Comparison of ENCODE assay signal across 9 cellular contexts in the genomic region with DNA sequence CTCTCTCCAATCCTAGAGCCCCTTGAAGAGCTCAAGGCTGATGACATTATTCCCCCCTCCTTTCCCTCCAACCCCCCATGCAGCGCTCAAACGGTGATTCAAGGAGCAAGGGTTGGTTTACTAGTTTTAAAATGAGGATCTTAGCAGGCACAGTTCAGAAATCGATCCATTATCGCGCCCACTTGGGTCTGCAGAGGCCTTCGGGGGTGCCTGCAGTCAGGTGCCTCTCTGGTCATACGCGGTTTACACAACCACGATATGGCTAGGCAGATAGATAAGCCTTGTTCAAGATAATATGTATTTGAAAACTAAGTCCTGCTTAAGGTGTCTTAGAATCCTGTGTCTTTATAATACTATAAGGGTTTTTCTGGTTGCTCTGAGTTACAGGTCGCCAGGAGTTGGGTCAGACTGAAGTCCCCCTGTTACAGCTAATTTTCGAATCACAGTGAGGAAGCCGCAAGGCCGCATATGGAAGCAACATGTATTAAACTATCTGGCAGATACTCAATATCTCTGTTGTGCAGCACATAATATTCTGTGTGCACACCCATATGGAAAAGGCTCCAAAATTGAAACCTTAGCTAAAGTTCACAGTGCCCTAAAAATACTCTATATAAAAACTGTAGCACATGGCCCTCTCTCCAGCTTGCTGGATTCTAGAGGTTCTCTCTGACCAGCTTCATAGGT. TPM values are rescaled to one million over a fixed set of nuclear protein-coding genes. Genes with fewer than 3 reads are reported as not detected.
DNase-seq lines count a peak whose midpoint lies in the region; FAIRE-seq and TF ChIP-seq lines count a peak whose summit lies in the region.
"Had no signal": no experiment of that assay in that cellular context is flagged by ENCODE, and none has a peak within 500 bp of the region (broad histone marks: within the 10 kb centered on the region; RNA-seq: fewer than 3 reads in every experiment).

No MANE protein-coding gene starts in this region.

- TF ChIP-seq RAD21 in neural cell (conservative IDR thresholded peaks at IDR 0.05): no peak

- H3K27me3 ChIP-seq in BLaER1 treated with 17β-estradiol and CSF1 and Interleukin-3, amounts not matched to agents 10 nM and 100 nM: peaks cover 3 to 72% (median 65%) of the 10 kb centered on the region in 11 experiments; a peak in 21 of 22 replicates
- H3K27me3 ChIP-seq in NT2/D1 (ENCODE audit: insufficient read depth, insufficient read length) (peaks cover 57% of the 10 kb centered on the region), endocrine pancreas (ENCODE audit: control insufficient read depth, insufficient read depth, low read length) (no peaks in the 10 kb centered on the region), neural cell (ENCODE audit: insufficient read depth, low read depth, low read length) (peaks cover 69% of the 10 kb centered on the region)

- H2AFZ ChIP-seq in neural cell (ENCODE audit: low read depth, low read length): no peak overlapping the region

- H3K4me3 ChIP-seq in BLaER1 treated with 17β-estradiol and CSF1 and Interleukin-3, amounts not matched to agents 10 nM and 100 nM: peak overlapping the region; percentile 53 to 70 (median 61); a peak in 17 of 20 replicates
- H3K4me3 ChIP-seq in NT2/D1 (ENCODE audit: insufficient read length, low read depth) (peak overlapping the region; percentile 30), endocrine pancreas (ENCODE audit: control insufficient read depth, insufficient read depth, low read length) (peak overlapping the region; percentile 26), neural cell (ENCODE audit: low read length) (peak overlapping the region; percentile 82)

- peak overlapping the region; percentile 85 to 95 (median 91) for H3K4me2 ChIP-seq in BLaER1 treated with 17β-estradiol and CSF1 and Interleukin-3, amounts not matched to agents 10 nM and 100 nM
- peak overlapping the region; percentile 45 for H3K4me2 ChIP-seq in neural cell (ENCODE audit: low read length)

- peak overlapping the region in 6 of 11 experiments; percentile 64 to 85 (median 78); a peak in 10 of 22 replicates for H3K9ac ChIP-seq in BLaER1 treated with 17β-estradiol and CSF1 and Interleukin-3, amounts not matched to agents 10 nM and 100 nM
- H3K9ac ChIP-seq in NT2/D1 (ENCODE audit: insufficient read length, low read depth) (peak overlapping the region; percentile 17), endocrine pancreas (ENCODE audit: control insufficient read depth, insufficient read depth, low read length) (no peak overlapping the region), neural cell (ENCODE audit: low read length) (peak overlapping the region; percentile 59)

- TF ChIP-seq EP300 in neural cell (conservative IDR thresholded peaks at IDR 0.05; ENCODE audit: poor library complexity, severe bottlenecking): no peak

- no peaks in the 10 kb centered on the region for H3K79me2 ChIP-seq in neural cell (replicated peaks; ENCODE audit: insufficient read depth, low read length)

- no peaks in the 10 kb centered on the region for H3K36me3 ChIP-seq in BLaER1 treated with 17β-estradiol and CSF1 and Interleukin-3, amounts not matched to agents 10 nM and 100 nM
- H3K36me3 ChIP-seq in NT2/D1 (ENCODE audit: insufficient read depth, insufficient read length, low read length) (no peaks in the 10 kb centered on the region), endocrine pancreas (ENCODE audit: control insufficient read depth, insufficient read depth, low read length) (no peaks in the 10 kb centered on the region), neural cell (ENCODE audit: insufficient read depth, low read length) (no peaks in the 10 kb centered on the region)

- H3F3A ChIP-seq in neural cell (ENCODE audit: insufficient read depth, low read length, poor library complexity, severe bottlenecking): no peaks in the 10 kb centered on the region

- DNase-seq in NT2/D1 (ENCODE audit: low read depth, low spot score) (no peak), H54 (ENCODE audit: insufficient read length, low spot score) (no peak), GM12892 (ENCODE audit: insufficient read length) (no peak), SKM-1 (lab: John Stamatoyannopoulos, UW; ENCODE audit: unreplicated experiment) (no peak), Ammon's horn (ENCODE audit: low spot score) (no peak)

- H3K9me2 ChIP-seq in neural cell (ENCODE audit: insufficient read depth, low read length): no peaks in the 10 kb centered on the region

- no peaks in the 10 kb centered on the region for H4K20me1 ChIP-seq in BLaER1 treated with 17β-estradiol and CSF1 and Interleukin-3, amounts not matched to agents 10 nM and 100 nM
- H4K20me1 ChIP-seq in neural cell (ENCODE audit: insufficient read depth): no peaks in the 10 kb centered on the region

- no peaks in the 10 kb centered on the region for H3K9me3 ChIP-seq in BLaER1 treated with 17β-estradiol and CSF1 and Interleukin-3, amounts not matched to agents 10 nM and 100 nM (replicated peaks in 1 of 11)
- H3K9me3 ChIP-seq in NT2/D1 (ENCODE audit: insufficient read depth, low read length): no peaks in the 10 kb centered on the region
- no peaks in the 10 kb centered on the region for H3K9me3 ChIP-seq in endocrine pancreas (ENCODE audit: control insufficient read depth, low read length)
- no peaks in the 10 kb centered on the region for H3K9me3 ChIP-seq in neural cell (ENCODE audit: low read length)

- H3K4me1 ChIP-seq in BLaER1 treated with 17β-estradiol and CSF1 and Interleukin-3, amounts not matched to agents 10 nM and 100 nM: peaks cover 10 to 28% (median 12%) of the 10 kb centered on the region in 10 experiments
- H3K4me1 ChIP-seq in NT2/D1 (ENCODE audit: insufficient read depth, insufficient read length) (peaks cover 2% of the 10 kb centered on the region), endocrine pancreas (ENCODE audit: control insufficient read depth, insufficient read depth, low read length) (peaks cover 10% of the 10 kb centered on the region)

- TF ChIP-seq POLR2A in H54 (IDR thresholded peaks at IDR 0.05; ENCODE audit: low read depth, low read length) (no peak), GM12892 (IDR thresholded peaks at IDR 0.05; ENCODE audit: low read depth, low read length) (no peak)

- peak overlapping the region in 6 of 11 experiments; percentile 65 to 85 (median 74); a peak in 11 of 22 replicates for H3K27ac ChIP-seq in BLaER1 treated with 17β-estradiol and CSF1 and Interleukin-3, amounts not matched to agents 10 nM and 100 nM
- H3K27ac ChIP-seq in neural cell (ENCODE audit: low read length): peak overlapping the region; percentile 15

- no peak for TF ChIP-seq CTCF in neural cell (IDR thresholded peaks at IDR 0.05; ENCODE audit: poor library complexity, severe bottlenecking)

- FAIRE-seq in H54 (lab: Jason Lieb, UNC) (no peak), GM12892 (lab: Jason Lieb, UNC) (no peak)
- FAIRE-seq: TTC549 had no signal

TF ChIP-seq in neural cell, 6 proteins besides CTCF, POLR2A, EP300 and RAD21:
- TF ChIP-seq EZH2 (IDR thresholded peaks at IDR 0.05; ENCODE audit: borderline replicate concordance, insufficient read depth, low read length, poor library complexity, severe bottlenecking): no peak
- TF ChIP-seq MXI1 (conservative IDR thresholded peaks at IDR 0.05; ENCODE audit: poor library complexity, severe bottlenecking): no peak
- TF ChIP-seq TAF1 (IDR thresholded peaks at IDR 0.05; ENCODE audit: low read depth): no peak
- TF ChIP-seq, protein P1, sequence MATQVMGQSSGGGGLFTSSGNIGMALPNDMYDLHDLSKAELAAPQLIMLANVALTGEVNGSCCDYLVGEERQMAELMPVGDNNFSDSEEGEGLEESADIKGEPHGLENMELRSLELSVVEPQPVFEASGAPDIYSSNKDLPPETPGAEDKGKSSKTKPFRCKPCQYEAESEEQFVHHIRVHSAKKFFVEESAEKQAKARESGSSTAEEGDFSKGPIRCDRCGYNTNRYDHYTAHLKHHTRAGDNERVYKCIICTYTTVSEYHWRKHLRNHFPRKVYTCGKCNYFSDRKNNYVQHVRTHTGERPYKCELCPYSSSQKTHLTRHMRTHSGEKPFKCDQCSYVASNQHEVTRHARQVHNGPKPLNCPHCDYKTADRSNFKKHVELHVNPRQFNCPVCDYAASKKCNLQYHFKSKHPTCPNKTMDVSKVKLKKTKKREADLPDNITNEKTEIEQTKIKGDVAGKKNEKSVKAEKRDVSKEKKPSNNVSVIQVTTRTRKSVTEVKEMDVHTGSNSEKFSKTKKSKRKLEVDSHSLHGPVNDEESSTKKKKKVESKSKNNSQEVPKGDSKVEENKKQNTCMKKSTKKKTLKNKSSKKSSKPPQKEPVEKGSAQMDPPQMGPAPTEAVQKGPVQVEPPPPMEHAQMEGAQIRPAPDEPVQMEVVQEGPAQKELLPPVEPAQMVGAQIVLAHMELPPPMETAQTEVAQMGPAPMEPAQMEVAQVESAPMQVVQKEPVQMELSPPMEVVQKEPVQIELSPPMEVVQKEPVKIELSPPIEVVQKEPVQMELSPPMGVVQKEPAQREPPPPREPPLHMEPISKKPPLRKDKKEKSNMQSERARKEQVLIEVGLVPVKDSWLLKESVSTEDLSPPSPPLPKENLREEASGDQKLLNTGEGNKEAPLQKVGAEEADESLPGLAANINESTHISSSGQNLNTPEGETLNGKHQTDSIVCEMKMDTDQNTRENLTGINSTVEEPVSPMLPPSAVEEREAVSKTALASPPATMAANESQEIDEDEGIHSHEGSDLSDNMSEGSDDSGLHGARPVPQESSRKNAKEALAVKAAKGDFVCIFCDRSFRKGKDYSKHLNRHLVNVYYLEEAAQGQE (IDR thresholded peaks at IDR 0.05; ENCODE audit: borderline replicate concordance): no peak
- no peak for TF ChIP-seq POLR2AphosphoS5 (IDR thresholded peaks at IDR 0.05)
- no peak for TF ChIP-seq SMC3 (conservative IDR thresholded peaks at IDR 0.05; ENCODE audit: poor library complexity)

RNA-seq across cellular contexts. Expression of a gene that starts 10.0 kb away (rescaled TPM):
- polyA plus RNA-seq in neural cell: 0.12 TPM in 1 of 2 replicates, not detected in the other
- not detected in 2 replicates for polyA minus RNA-seq in neural cell
- 1.5 TPM for polyA plus RNA-seq in GM12892 (2012; ENCODE audit: missing spikeins)

Comparison
In these comparisons a context has a peak if more than half of its experiments do, and no peak if none do; other contexts are left out.
1. H3K4me3 ChIP-seq: peak in every context shown above with its lines; median percentile 82 in neural cell; 61 in BLaER1 treated with 17β-estradiol and CSF1 and Interleukin-3, amounts not matched to agents 10 nM and 100 nM; 30 in NT2/D1; 26 in endocrine pancreas.